ENCODE assay signal across 10 cellular contexts in the genomic region with DNA sequence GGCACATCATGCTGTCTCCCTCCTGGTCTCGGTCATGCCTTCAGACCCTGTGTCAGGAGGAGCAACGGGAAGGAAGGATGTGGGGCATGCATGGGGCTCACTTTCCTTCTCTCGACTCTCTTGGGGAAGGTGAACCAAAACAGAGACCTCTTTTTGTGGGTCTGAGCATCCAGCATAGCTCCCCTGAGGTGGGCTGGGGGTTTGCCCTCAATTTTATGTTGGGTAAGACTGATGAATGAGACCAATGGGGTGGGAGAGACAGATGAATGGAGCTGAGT. TPM values are rescaled to one million over a fixed set of nuclear protein-coding genes. Genes with fewer than 3 reads are reported as not detected.
DNase-seq lines count a peak whose midpoint lies in the region; ATAC-seq, FAIRE-seq and TF ChIP-seq lines count a peak whose summit lies in the region.
"Had no signal": no experiment of that assay in that cellular context is flagged by ENCODE, and none has a peak within 500 bp of the region (broad histone marks: within the 10 kb centered on the region; RNA-seq: fewer than 3 reads in every experiment).

No MANE protein-coding gene starts in this region.

- CTCF ChIA-PET in GM12878 (lab: Yijun Ruan, JAX) = interaction anchor here (0.6 to 4.5 kb wide), 8 partner anchors 10 to 162 kb away, joined by 3 to 36 read pairs (median 7); a partner anchor contains a TSS

- TF ChIP-seq CTCF in GM12878 (IDR thresholded peaks at IDR 0.05 in 2 of 3, conservative IDR thresholded peaks at IDR 0.05 in 1 of 3; ENCODE audit: control insufficient read depth in 2 of 3, extremely low read depth in 1 of 3, insufficient read depth in 1 of 3, low read depth in 3 of 3, low read length in 3 of 3) (no peak), progenitor cell of endocrine pancreas (IDR thresholded peaks at IDR 0.05; ENCODE audit: unreplicated experiment) (no peak)

- no peak overlapping the region for H3K27ac Mint-ChIP-seq in progenitor cell of endocrine pancreas

- H3K4me1 Mint-ChIP-seq in progenitor cell of endocrine pancreas (ENCODE audit: low read depth) = peaks cover 13% of the 10 kb centered on the region

- WGBS in GM12878 (ENCODE audit: insufficient coverage, insufficient replicate concordance, low lambda C conversion rate, missing lambda C conversion rate) = 0% methylated on average over 3 of the region's 3 CpGs
- WGBS in trophoblast cell (ENCODE audit: extremely low coverage, insufficient coverage, insufficient read length) = no CpG with 5 or more reads among the region's 3 CpGs

- no peak overlapping the region for H2BK120ac ChIP-seq in trophoblast cell (ENCODE audit: insufficient read depth, low read length, poor library complexity)

- H3K4ac ChIP-seq in trophoblast cell (ENCODE audit: low read depth, low read length) = no peak overlapping the region

- no peak overlapping the region for H3K18ac ChIP-seq in trophoblast cell (ENCODE audit: low read length)

- H2AFZ ChIP-seq in GM12878 (ENCODE audit: control insufficient read depth, low read depth, low read length) (peak overlapping the region; percentile 89), trophoblast cell (ENCODE audit: insufficient read depth, low read length, poor library complexity) (no peak overlapping the region)

- H4K91ac ChIP-seq in trophoblast cell (ENCODE audit: low read depth, low read length) = peak overlapping the region; percentile 20

- H3K9ac ChIP-seq in GM12878 (ENCODE audit: control insufficient read depth, insufficient read depth, low read length) (peak overlapping the region; percentile 98), trophoblast cell (ENCODE audit: low read length) (no peak overlapping the region)

- peaks cover 7% of the 10 kb centered on the region for H3K79me1 ChIP-seq in trophoblast cell (ENCODE audit: low read length)

- DNase-seq in activated CD8-positive, alpha-beta memory T cell treated with anti-CD3 and anti-CD28 coated beads, Interleukin-2, amount 50 U/mL, for 48 hours = peak; percentile 57
- DNase-seq in activated CD8-positive, alpha-beta memory T cell treated with anti-CD3 and anti-CD28 coated beads for 24 hours = no peak
- DNase-seq in GM12878 (ENCODE audit: low read depth, low spot score) = no peak
- DNase-seq in trophoblast cell = no peak
- no peak for DNase-seq in progenitor cell of endocrine pancreas (ENCODE audit: low spot score, unreplicated experiment)
- no peak for DNase-seq in NOMO-1 (lab: John Stamatoyannopoulos, UW; ENCODE audit: unreplicated experiment in 2 of 2)
- DNase-seq in GOT3 (lab: John Stamatoyannopoulos, UW) = no peak

- peaks cover 12% of the 10 kb centered on the region for H3K27me3 Mint-ChIP-seq in progenitor cell of endocrine pancreas

- H3K79me2 ChIP-seq in GM12878 (ENCODE audit: control insufficient read depth, insufficient read depth, low read length) = peaks cover 43% of the 10 kb centered on the region
- no peaks in the 10 kb centered on the region for H3K79me2 ChIP-seq in trophoblast cell (ENCODE audit: control insufficient read depth, insufficient read depth, low read length, poor library complexity)

- intact Hi-C loops in GM12878 (cut with micrococcal nuclease; ENCODE audit: unreplicated experiment) = loop anchor here (5.0 kb wide), 1 partner anchor 71 kb away; a partner anchor contains a TSS

- H4K8ac ChIP-seq in trophoblast cell (ENCODE audit: low read depth, low read length) = no peak overlapping the region

- H2AK5ac ChIP-seq in trophoblast cell (ENCODE audit: low read length) = no peak overlapping the region

- no peak overlapping the region for H2BK5ac ChIP-seq in trophoblast cell (ENCODE audit: low read depth, low read length, poor library complexity)

- SMC1A ChIA-PET in GM12878 (lab: Charles Lee; ENCODE audit: uncharacterized antibody, unreplicated experiment) = interaction anchor here (1.0 to 2.3 kb wide), 7 partner anchors 11 to 70 kb away, joined by 3 to 24 read pairs (median 5); a partner anchor contains a TSS

- H3K4me3 ChIP-seq in GM12878 = peak overlapping the region; percentile 99
- H3K4me3 ChIP-seq in trophoblast cell (ENCODE audit: low read depth, low read length) = no peak overlapping the region

- no peaks in the 10 kb centered on the region for H4K20me1 ChIP-seq in GM12878 (ENCODE audit: control insufficient read depth, insufficient read depth)

- H3K36me3 ChIP-seq in GM12878 (ENCODE audit: control insufficient read depth in 2 of 2, insufficient read depth in 2 of 2, low read length in 1 of 2) (no peaks in the 10 kb centered on the region; a peak in 2 of 4 replicates), trophoblast cell (ENCODE audit: control insufficient read depth in 1 of 2, insufficient read depth in 2 of 2, low read length in 2 of 2) (no peaks in the 10 kb centered on the region)

- RAD21 ChIA-PET in GM12878 (lab: Charles Lee; ENCODE audit: unreplicated experiment) = interaction anchor here (2.0 to 3.1 kb wide), 3 partner anchors 13 to 95 kb away, joined by 5 to 17 read pairs (median 14); no protein-coding TSS in a partner anchor

- in situ Hi-C loops in GM12878 (cut with MboI) = no loop called here

- no peak overlapping the region for H3K23ac ChIP-seq in trophoblast cell (ENCODE audit: low read length)

- no peak overlapping the region for H3K4me3 Mint-ChIP-seq in progenitor cell of endocrine pancreas (ENCODE audit: low read depth)
- H3K4me3 Mint-ChIP-seq: neural crest cell had no signal

- H3K9me3 Mint-ChIP-seq in progenitor cell of endocrine pancreas (ENCODE audit: low read depth) = no peaks in the 10 kb centered on the region

- H3K36me3 Mint-ChIP-seq in progenitor cell of endocrine pancreas (ENCODE audit: insufficient read depth) = no peaks in the 10 kb centered on the region

- peak; percentile 68 for FAIRE-seq in GM12878 (lab: Jason Lieb, UNC)

- H3K27me3 ChIP-seq in GM12878 (replicated peaks in 1 of 2; ENCODE audit: control insufficient read depth in 2 of 2, insufficient read depth in 2 of 2, low read length in 1 of 2) (no peaks in the 10 kb centered on the region), trophoblast cell (ENCODE audit: insufficient read depth, low read length) (no peaks in the 10 kb centered on the region)

- POLR2A ChIA-PET in GM12878 (lab: Charles Lee) = interaction anchor here (0.6 to 2.9 kb wide), 4 partner anchors 10 to 46 kb away, joined by 3 to 17 read pairs (median 8); no protein-coding TSS in a partner anchor

- H3K4me1 ChIP-seq in GM12878 (ENCODE audit: control insufficient read depth, insufficient read depth, low read length) (peaks cover 9% of the 10 kb centered on the region), trophoblast cell (ENCODE audit: control insufficient read depth in 1 of 2, insufficient read depth in 2 of 2, low read length in 2 of 2) (peaks cover 10 to 19% of the 10 kb centered on the region in 2 experiments)

- H2BK12ac ChIP-seq in trophoblast cell (ENCODE audit: low read length) = no peak overlapping the region

- H3K9me3 ChIP-seq in GM12878 (replicated peaks; ENCODE audit: control insufficient read depth, insufficient read depth, low read length) (no peaks in the 10 kb centered on the region), trophoblast cell (ENCODE audit: insufficient read depth, low read depth, low read length) (no peaks in the 10 kb centered on the region)

- ATAC-seq in HG03139 (IDR thresholded peaks at IDR 0.05; ENCODE audit: unreplicated experiment) = peak; percentile 25
- ATAC-seq in GM12878 = peak; percentile 52

- H3K14ac ChIP-seq in trophoblast cell (ENCODE audit: low read length) = no peak overlapping the region

- H3K4me2 ChIP-seq in GM12878 (ENCODE audit: control insufficient read depth, insufficient read depth) (peak overlapping the region; percentile 93), trophoblast cell (ENCODE audit: low read length) (no peak overlapping the region)

- no peak for TF ChIP-seq POLR2A in GM12878 (IDR thresholded peaks at IDR 0.05; ENCODE audit: low read depth, low read length)

- BruUV-seq in GM12878 (replicated peaks; lab: Mats Ljungman, UMichigan) = no TSS peak

- H3K27ac ChIP-seq in GM12878 (ENCODE audit: control insufficient read depth, insufficient read depth) = peak overlapping the region; percentile 95
- no peak overlapping the region for H3K27ac ChIP-seq in trophoblast cell (ENCODE audit: low read depth, low read length)
- H3K27ac ChIP-seq: C4-2B had no signal

- no peak for TF ChIP-seq EP300 in GM12878 (IDR thresholded peaks at IDR 0.05; ENCODE audit: borderline replicate concordance in 1 of 2, control insufficient read depth in 1 of 2, low read depth in 2 of 2, low read length in 2 of 2)

- TF ChIP-seq RAD21 in GM12878 (IDR thresholded peaks at IDR 0.05; ENCODE audit: insufficient read depth, low read depth, low read length) = no peak

- H4K12ac ChIP-seq in trophoblast cell (ENCODE audit: low read depth, low read length) = no peak overlapping the region

TF ChIP-seq in GM12878, 131 proteins besides CTCF, POLR2A, EP300 and RAD21 (continues in another document):
- TF ChIP-seq IKZF2 (IDR thresholded peaks at IDR 0.05) (no peak), KLF5 (IDR thresholded peaks at IDR 0.05; ENCODE audit: partially characterized antibody) (no peak)

RNA-seq across cellular contexts. Expression of a gene that starts 2.6 kb away (rescaled TPM):
- total RNA-seq in GM12878 (2013; cell fraction: nucleolus; rRNA removed) = 45.3 and 48.7 TPM in 2 replicates
- total RNA-seq in GM12878 (2014; rRNA removed) (46.5 and 47.2 TPM in 2 replicates), GM12878 (2014; rRNA removed; fragmentation: Illumina TruSeq; extraction: Trizol) (45.2 and 46.2 TPM in 2 replicates), GM12878 (2021) (40.3 and 40.4 TPM in 2 replicates), progenitor cell of endocrine pancreas (0.22 and 0.33 TPM in 2 replicates)
- polyA plus RNA-seq in GM12878 (2011; ENCODE audit: low read depth) = 23.1 TPM
- polyA plus RNA-seq in GM12878 (2011; rRNA removed) (56.3 and 61.4 TPM in 2 replicates), GM12878 (2014; fragmentation: Illumina TruSeq; extraction: Trizol) (57.0 and 68.7 TPM in 2 replicates), GM12878 (2014; fragmentation: Nextera tagmentation; extraction: Ambion mirVana) (10 to 100 TPM; 22.3 to 23.4 TPM), GM12878 (2014; rRNA removed) (46.1 and 48.7 TPM in 2 replicates), GM12878 (2016; fragmentation: Nextera tagmentation; extraction: Ambion mirVana) (10 to 100 TPM; 54.5 to 56.0 TPM)
- polyA plus RNA-seq in GM12878 (2011; cell fraction: cytosol; rRNA removed) = 39.3 and 39.8 TPM in 2 replicates
- 72.0 and 78.8 TPM in 2 replicates for polyA plus RNA-seq in GM12878 (2011; cell fraction: nucleus; rRNA removed)
- 28.0 and 30.7 TPM in 2 replicates for polyA plus RNA-seq in GM12878 (2012)
- polyA minus RNA-seq in GM12878 (2011; rRNA and poly(A)+ RNA removed) = 53.2 and 55.0 TPM in 2 replicates
- polyA minus RNA-seq in GM12878 (2011; cell fraction: cytosol; rRNA and poly(A)+ RNA removed) = 15.1 and 18.3 TPM in 2 replicates
- polyA minus RNA-seq in GM12878 (2011; cell fraction: nucleus; rRNA and poly(A)+ RNA removed) = 16.9 and 17.5 TPM in 2 replicates
- polyA plus RNA-seq in trophoblast cell (2013) = 0.07 and 0.18 TPM in 2 replicates
- total RNA-seq: neural crest cell had no signal

Comparison
In these comparisons a context has a peak if more than half of its experiments do, and no peak if none do; other contexts are left out.
1. RNA of a gene that starts 2.6 kb away (total RNA-seq): 40.3 to 48.7 TPM in GM12878; 0.22 to 0.33 TPM in progenitor cell of endocrine pancreas; every median in the first group is over 10 times any median in the second.